ENCODE assay signal across 8 cellular contexts in the genomic region with DNA sequence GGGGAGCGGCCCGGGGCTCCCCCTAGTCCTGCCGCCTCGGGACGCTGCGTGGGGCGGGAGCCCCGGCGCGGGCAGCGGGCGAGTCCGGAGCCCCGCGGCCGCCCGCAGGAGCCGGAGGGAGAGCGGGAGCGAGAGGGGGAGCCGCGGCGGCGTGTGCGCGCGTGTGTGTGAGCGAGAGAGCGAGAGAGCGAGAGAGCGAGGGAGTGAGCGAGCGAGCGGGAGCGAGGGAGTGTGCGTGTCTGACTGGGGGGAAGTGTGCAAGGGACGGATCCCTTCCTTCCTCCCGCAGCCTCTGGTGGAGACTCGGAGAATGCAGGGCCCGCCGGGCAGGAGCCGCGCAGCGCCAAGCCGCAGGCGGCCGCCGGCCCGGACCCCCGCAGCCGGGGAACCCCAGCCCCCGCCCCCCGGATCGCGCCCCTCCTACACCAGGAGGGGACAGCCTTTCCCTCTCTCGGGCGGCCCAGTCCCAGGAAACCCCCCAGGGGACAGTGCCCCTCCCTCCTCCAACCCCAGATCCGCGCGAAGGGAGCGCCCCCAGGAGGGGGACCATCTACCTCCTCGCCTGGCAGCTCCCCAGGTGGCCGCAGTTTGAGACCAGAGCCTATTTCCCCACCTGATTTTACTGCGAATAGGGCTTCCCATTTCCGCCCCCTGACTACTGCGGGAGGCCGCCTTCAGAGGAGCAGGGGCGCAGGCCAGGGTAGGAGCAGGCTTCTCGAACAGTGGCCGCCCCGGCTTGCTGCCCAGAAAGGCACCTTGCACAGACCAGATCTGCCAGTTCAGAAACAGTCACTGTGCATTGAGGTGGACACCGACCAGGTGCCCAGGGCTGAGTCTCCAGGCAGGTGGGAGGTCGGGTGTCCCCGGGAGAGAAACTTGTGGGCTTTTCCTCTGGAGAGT. TPM values are rescaled to one million over a fixed set of nuclear protein-coding genes. Genes with fewer than 3 reads are reported as not detected.
DNase-seq lines count a peak whose midpoint lies in the region; ATAC-seq, FAIRE-seq and TF ChIP-seq lines count a peak whose summit lies in the region.

CDH22 (minus strand) TSS at position 241 of the 900 bp plus-strand sequence. CDS start 57,204 bp downstream, outside the sequence.

- no peaks in the 10 kb centered on the region for H3K9me3 Mint-ChIP-seq in CD4-positive, alpha-beta T cell
- no peaks in the 10 kb centered on the region for H3K9me3 Mint-ChIP-seq in activated naive CD8-positive, alpha-beta T cell treated with anti-CD3 and anti-CD28 coated beads for 36 hours

- no peak within 1 kb of the TSS for H4K12ac ChIP-seq in trophoblast cell (ENCODE audit: low read depth, low read length)

- H3F3A ChIP-seq in PC-3 (ENCODE audit: low read length, unreplicated experiment): no peaks in the 10 kb centered on the region

- peak within 1 kb of the TSS; percentile 23; the same call in 1 of the 2 replicates for H2AFZ ChIP-seq in PC-3 (ENCODE audit: low read length)
- no peak within 1 kb of the TSS for H2AFZ ChIP-seq in trophoblast cell (ENCODE audit: insufficient read depth, low read length, poor library complexity)

- CTCF ChIA-PET in CD4-positive, alpha-beta T cell (lab: Charles Lee): no interaction called here
- CTCF ChIA-PET in PC-3 (lab: Charles Lee): no interaction called here

- peak within 1 kb of the TSS; percentile 85 for H3K4me3 Mint-ChIP-seq in CD4-positive, alpha-beta T cell
- peak within 1 kb of the TSS; percentile 50 for H3K4me3 Mint-ChIP-seq in activated naive CD8-positive, alpha-beta T cell treated with anti-CD3 and anti-CD28 coated beads for 36 hours

- H3K4me2 ChIP-seq in PC-3 (ENCODE audit: low read length) (peak within 1 kb of the TSS; percentile 63), trophoblast cell (ENCODE audit: low read length) (peak within 1 kb of the TSS; percentile 93)

- H3K27me3 Mint-ChIP-seq in CD4-positive, alpha-beta T cell: peaks cover 80% of the 10 kb centered on the region
- H3K27me3 Mint-ChIP-seq in activated naive CD8-positive, alpha-beta T cell treated with anti-CD3 and anti-CD28 coated beads for 36 hours: peaks cover 64% of the 10 kb centered on the region

- H4K8ac ChIP-seq in trophoblast cell (ENCODE audit: low read depth, low read length): no peak within 1 kb of the TSS

- no peak within 1 kb of the TSS for H2BK120ac ChIP-seq in trophoblast cell (ENCODE audit: insufficient read depth, low read length, poor library complexity)

- no peaks in the 10 kb centered on the region for H3K79me1 ChIP-seq in trophoblast cell (ENCODE audit: low read length)

- POLR2A ChIA-PET in CD4-positive, alpha-beta T cell (lab: Charles Lee): no interaction called here
- POLR2A ChIA-PET in PC-3 (lab: Charles Lee; ENCODE audit: unreplicated experiment): no interaction called here

- H3K79me2 ChIP-seq in PC-3 (ENCODE audit: low read length): no peaks in the 10 kb centered on the region
- no peaks in the 10 kb centered on the region for H3K79me2 ChIP-seq in trophoblast cell (ENCODE audit: control insufficient read depth, insufficient read depth, low read length, poor library complexity)

- FAIRE-seq in HTR-8/SVneo (lab: Jason Lieb, UNC): peak; percentile 87

- H3K9ac ChIP-seq in PC-3 (ENCODE audit: low read length) (no peak within 1 kb of the TSS), trophoblast cell (ENCODE audit: low read length) (no peak within 1 kb of the TSS)

- H3K4me1 ChIP-seq in PC-3 (ENCODE audit: insufficient read depth, low read length) (no peaks in the 10 kb centered on the region), trophoblast cell (ENCODE audit: control insufficient read depth in 1 of 2, insufficient read depth in 2 of 2, low read length in 2 of 2) (peaks cover 4 to 5% of the 10 kb centered on the region in 2 experiments)

- peak within 1 kb of the TSS; percentile 41; the same call in 1 of the 2 replicates for H3K4me3 ChIP-seq in PC-3 (ENCODE audit: low read length)
- H3K4me3 ChIP-seq in trophoblast cell (ENCODE audit: low read depth, low read length): peak within 1 kb of the TSS; percentile 61

- no peak for TF ChIP-seq CTCF in CD4-positive, alpha-beta T cell (IDR thresholded peaks at IDR 0.05)
- TF ChIP-seq CTCF in PC-3 (conservative IDR thresholded peaks at IDR 0.05; ENCODE audit: low read depth, low read length): peak; percentile 42

- ATAC-seq in CD4-positive, alpha-beta T cell (ENCODE audit: poor library complexity): peak; percentile 62
- ATAC-seq in PC-3 (peak; percentile 54), Right ventricle myocardium superior (ENCODE audit: poor library complexity) (peak; percentile 55), HG02623 (IDR thresholded peaks at IDR 0.05; ENCODE audit: unreplicated experiment) (no peak), GM21786 (IDR thresholded peaks at IDR 0.05; ENCODE audit: unreplicated experiment) (no peak)

- H3K36me3 ChIP-seq in PC-3 (ENCODE audit: low read depth, low read length) (no peaks in the 10 kb centered on the region), trophoblast cell (ENCODE audit: control insufficient read depth in 1 of 2, insufficient read depth in 2 of 2, low read length in 2 of 2) (no peaks in the 10 kb centered on the region)

- WGBS in trophoblast cell (ENCODE audit: extremely low coverage, insufficient coverage, insufficient read length): no CpG with 5 or more reads among the region's 74 CpGs

- H3K23ac ChIP-seq in trophoblast cell (ENCODE audit: low read length): no peak within 1 kb of the TSS

- peaks cover 78% of the 10 kb centered on the region for H3K27me3 ChIP-seq in CD4-positive, alpha-beta T cell (ENCODE audit: control insufficient read depth, insufficient read depth, low read length)
- H3K27me3 ChIP-seq in PC-3 (ENCODE audit: low read length) (peaks cover 81% of the 10 kb centered on the region), trophoblast cell (ENCODE audit: insufficient read depth, low read length) (peaks cover 70% of the 10 kb centered on the region)

- H4K91ac ChIP-seq in trophoblast cell (ENCODE audit: low read depth, low read length): no peak within 1 kb of the TSS

- H2AK5ac ChIP-seq in trophoblast cell (ENCODE audit: low read length): no peak within 1 kb of the TSS

- H3K36me3 Mint-ChIP-seq in CD4-positive, alpha-beta T cell (ENCODE audit: low read depth): no peaks in the 10 kb centered on the region
- H3K36me3 Mint-ChIP-seq in activated naive CD8-positive, alpha-beta T cell treated with anti-CD3 and anti-CD28 coated beads for 36 hours: no peaks in the 10 kb centered on the region

- no peak within 1 kb of the TSS for H2BK5ac ChIP-seq in trophoblast cell (ENCODE audit: low read depth, low read length, poor library complexity)

- no peaks in the 10 kb centered on the region for H3K9me2 ChIP-seq in PC-3 (replicated peaks; ENCODE audit: low read length)

- H3K4ac ChIP-seq in trophoblast cell (ENCODE audit: low read depth, low read length): no peak within 1 kb of the TSS

- H3K27ac ChIP-seq in CD4-positive, alpha-beta T cell (ENCODE audit: low read depth, low read length): no peak within 1 kb of the TSS
- H3K27ac ChIP-seq in PC-3 (ENCODE audit: low read length): no peak within 1 kb of the TSS
- H3K27ac ChIP-seq in trophoblast cell (ENCODE audit: low read depth, low read length): no peak within 1 kb of the TSS

- H3K18ac ChIP-seq in trophoblast cell (ENCODE audit: low read length): no peak within 1 kb of the TSS

- no peak within 1 kb of the TSS for H3K27ac Mint-ChIP-seq in CD4-positive, alpha-beta T cell
- H3K27ac Mint-ChIP-seq in activated naive CD8-positive, alpha-beta T cell treated with anti-CD3 and anti-CD28 coated beads for 36 hours: no peak within 1 kb of the TSS

- peak in 6 of 10 experiments; percentile 9 to 29 (median 20) for DNase-seq in CD4-positive, alpha-beta T cell
- DNase-seq in HTR-8/SVneo (ENCODE audit: insufficient read length, low spot score): peak; percentile 79
- DNase-seq in PC-3: peak; percentile 25
- DNase-seq in activated naive CD8-positive, alpha-beta T cell treated with anti-CD3 and anti-CD28 coated beads for 36 hours: peak; percentile 44
- DNase-seq in Right ventricle myocardium superior: peak; percentile 58
- peak in 1 of 2 donors; percentile 14 for DNase-seq in trophoblast cell

- peaks cover 32% of the 10 kb centered on the region for H3K4me1 Mint-ChIP-seq in CD4-positive, alpha-beta T cell (ENCODE audit: low read depth)
- peaks cover 4% of the 10 kb centered on the region for H3K4me1 Mint-ChIP-seq in activated naive CD8-positive, alpha-beta T cell treated with anti-CD3 and anti-CD28 coated beads for 36 hours

- no peak within 1 kb of the TSS for H3K14ac ChIP-seq in trophoblast cell (ENCODE audit: low read length)

- H3K9me3 ChIP-seq in CD4-positive, alpha-beta T cell (ENCODE audit: control insufficient read depth, low read length): no peaks in the 10 kb centered on the region
- no peaks in the 10 kb centered on the region for H3K9me3 ChIP-seq in PC-3 (ENCODE audit: low read length)
- peaks cover 9% of the 10 kb centered on the region for H3K9me3 ChIP-seq in trophoblast cell (ENCODE audit: insufficient read depth, low read depth, low read length)

- intact Hi-C loops in CD4-positive, alpha-beta T cell (cut with DNase I, micrococcal nuclease): loop anchor here in 1 of 2 experiments (5.0 kb wide), 2 partner anchors 39 to 54 kb away; no protein-coding TSS in a partner anchor
- intact Hi-C loops in PC-3 (cut with micrococcal nuclease): no loop called here
- intact Hi-C loops in Right ventricle myocardium superior (cut with DNase I): no loop called here

- no TSS peak for BruUV-seq in PC-3 (replicated peaks; lab: Mats Ljungman, UMichigan)

- H2BK12ac ChIP-seq in trophoblast cell (ENCODE audit: low read length): no peak within 1 kb of the TSS

- H4K20me1 ChIP-seq in PC-3 (ENCODE audit: low read length): no peaks in the 10 kb centered on the region

RNA-seq across cellular contexts. Expression of gene CDH22, which starts in this region (rescaled TPM):
- total RNA-seq in CD4-positive, alpha-beta T cell: not detected
- total RNA-seq in PC-3 (2014; rRNA removed) (not detected in 2 replicates), Right ventricle myocardium superior (5.5 TPM)
- under 1 TPM in 1 of 2 experiments, not detected in 1; 0.12 TPM for total RNA-seq in activated naive CD8-positive, alpha-beta T cell treated with anti-CD3 and anti-CD28 coated beads for 36 hours
- polyA plus RNA-seq in trophoblast cell (2013): 0.01 TPM in 1 of 2 replicates, not detected in the other

Comparison
In these comparisons a context has a peak if more than half of its experiments do, and no peak if none do; other contexts are left out.
1. Peak in DNase-seq and ATAC-seq in CD4-positive, alpha-beta T cell; RNA of the gene not detected or under 1 TPM.
2. Peak in DNase-seq, ATAC-seq, H3K4me3 ChIP-seq and H3K4me2 ChIP-seq in PC-3; RNA of the gene not detected or under 1 TPM.
3. Peak in DNase-seq in activated naive CD8-positive, alpha-beta T cell treated with anti-CD3 and anti-CD28 coated beads for 36 hours; RNA of the gene not detected or under 1 TPM.